Comparison of ENCODE assay signal across 29 cellular contexts in genomic region chr1:36762174-36762573, GRCh38.
"Had no signal": no experiment of that assay in that cellular context is flagged by ENCODE, and none has a peak within 500 bp of the region (broad histone marks: within the 10 kb centered on the region; RNA-seq: fewer than 3 reads in every experiment).

No MANE protein-coding gene starts in this region.

- H3K4me3 ChIP-seq: ascending aorta, MG63, SJCRH30, SK-N-MC had no signal

- H3K27ac ChIP-seq: ascending aorta, SJCRH30, SK-N-MC had no signal

- H3K4me1 ChIP-seq: ascending aorta, SJCRH30 had no signal

- H3K9me3 ChIP-seq: ascending aorta, MG63, SJCRH30 had no signal

- ATAC-seq: activated CD4-positive, alpha-beta T cell treated with anti-CD3 and anti-CD28 coated beads for 36 hours; activated CD4-positive, CD25-positive, alpha-beta regulatory T cell treated with anti-CD3 and anti-CD28 coated beads, Interleukin-2, amount 50 U/mL, for 24 hours; activated CD8-positive, alpha-beta T cell treated with anti-CD3 and anti-CD28 coated beads, Interleukin-2, amount 10 ng/mL, durations not matched to agents 7 days and 5 days; Panc1; WTC11 had no signal

- DNase-seq: activated CD4-positive, alpha-beta T cell treated with anti-CD3 and anti-CD28 coated beads for 36 hours; activated CD4-positive, alpha-beta T cell treated with anti-CD3 and anti-CD28 coated beads, Interleukin-2, amount 10 ng/mL, durations not matched to agents 7 days and 5 days; activated CD4-positive, alpha-beta T cell treated with anti-CD3 and anti-CD28 coated beads, Interleukin-2, amount 50 U/mL, for 48 hours; activated CD8-positive, alpha-beta T cell treated with anti-CD3 and anti-CD28 coated beads, Interleukin-2, amount 10 ng/mL, durations not matched to agents 7 days and 5 days; activated gamma-delta T cell; activated naive CD4-positive, alpha-beta T cell treated with Interleukin-2 at 50 U/mL for 16 hours; activated naive CD8-positive, alpha-beta T cell treated with anti-CD3 and anti-CD28 coated beads, Interleukin-2, amount 10 ng/mL, durations not matched to agents 7 days and 5 days; activated T-cell treated with anti-CD3 and anti-CD28 coated beads, Interleukin-2, amount 50 U/mL, for 24 hours; amygdala; caudate nucleus; Kasumi-1; MG63; NCI-H1048; NCI-H1105 treated with DMSO at 0.1 percent for 48 hours; NCI-H1436; NCI-H1694; NCI-H1930; NCI-H2081 treated with DMSO at 0.1 percent for 48 hours; NCI-H226; NCI-H446 treated with DMSO at 0.1 percent for 48 hours; NCI-H524; SHP77; SJCRH30 had no signal

- H3K27me3 ChIP-seq: ascending aorta, MG63, SJCRH30 had no signal

- FAIRE-seq: TTC549 had no signal

- H3K36me3 ChIP-seq: ascending aorta, MG63, SJCRH30 had no signal
